32 cellular contexts compared by ENCODE assay signal in the genomic region with DNA sequence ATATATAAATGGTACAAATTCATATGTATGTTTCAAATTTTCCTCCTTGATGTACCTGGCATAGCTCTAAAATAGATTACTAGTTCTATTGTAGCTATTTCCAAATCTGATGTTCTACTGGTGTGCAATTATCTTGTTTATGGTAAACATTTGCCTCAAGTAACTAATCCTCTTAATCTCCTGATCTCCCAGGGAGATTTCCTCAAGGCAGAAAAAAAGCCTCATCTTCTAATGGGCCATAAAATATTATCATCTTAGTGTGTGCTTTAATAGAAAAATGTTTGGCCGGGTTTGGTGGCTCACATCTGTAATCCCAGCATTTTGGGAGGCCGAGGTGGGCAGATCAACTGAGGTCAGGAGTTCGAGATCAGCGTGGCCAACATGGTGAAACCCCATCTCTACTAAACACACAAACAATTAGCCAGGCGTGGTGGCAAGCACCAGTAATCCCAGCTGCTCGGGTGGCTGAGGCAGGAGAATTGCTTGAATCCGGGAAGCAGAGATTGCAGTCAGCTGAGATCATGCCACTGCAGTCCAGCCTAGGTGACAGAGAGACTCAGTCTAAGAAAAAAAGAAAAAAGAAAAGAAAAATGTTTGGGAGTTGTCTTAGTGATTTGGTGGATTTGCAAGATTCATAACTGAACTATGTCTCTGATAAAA.
DNase-seq lines count a peak whose midpoint lies in the region; ATAC-seq, FAIRE-seq and TF ChIP-seq lines count a peak whose summit lies in the region.
"Had no signal": no experiment of that assay in that cellular context is flagged by ENCODE, and none has a peak within 500 bp of the region (broad histone marks: within the 10 kb centered on the region; RNA-seq: fewer than 3 reads in every experiment).

No MANE protein-coding gene starts in this region.

- no peaks in the 10 kb centered on the region for H3K9me3 ChIP-seq in IMR-90 (ENCODE audit: control insufficient read depth, insufficient read depth, low read length)
- H3K9me3 ChIP-seq in astrocyte (ENCODE audit: insufficient read depth, low read depth, low read length): no peaks in the 10 kb centered on the region
- no peaks in the 10 kb centered on the region for H3K9me3 ChIP-seq in smooth muscle cell (replicated peaks; ENCODE audit: low read depth)
- H3K9me3 ChIP-seq in right atrium auricular region: no peaks in the 10 kb centered on the region
- no peaks in the 10 kb centered on the region for H3K9me3 ChIP-seq in kidney (ENCODE audit: control insufficient read depth in 1 of 2, low read length in 2 of 2)
- H3K9me3 ChIP-seq: esophagus squamous epithelium, gastrocnemius medialis, right lobe of liver, suprapubic skin, uterus had no signal

- H3K4me1 ChIP-seq in IMR-90 (ENCODE audit: control insufficient read depth, insufficient read depth, low read length) (no peaks in the 10 kb centered on the region), astrocyte (ENCODE audit: insufficient read depth, low read length) (no peaks in the 10 kb centered on the region), smooth muscle cell (ENCODE audit: low read depth) (no peaks in the 10 kb centered on the region), right atrium auricular region (no peaks in the 10 kb centered on the region), kidney (ENCODE audit: control insufficient read depth in 1 of 2, insufficient read depth in 1 of 2, low read depth in 1 of 2, low read length in 2 of 2) (no peaks in the 10 kb centered on the region)
- H3K4me1 ChIP-seq: esophagus squamous epithelium, gastrocnemius medialis, parathyroid adenoma, right lobe of liver, suprapubic skin, uterus had no signal

- H3K9me3 Mint-ChIP-seq in astrocyte (ENCODE audit: unreplicated experiment): no peaks in the 10 kb centered on the region
- H3K9me3 Mint-ChIP-seq: nephron had no signal

- no peaks in the 10 kb centered on the region for H3K79me1 ChIP-seq in IMR-90 (ENCODE audit: low read depth in 1 of 2, low read length in 2 of 2)

- in situ Hi-C loops in IMR-90 (cut with MboI; ENCODE audit: low sequenced_read_pairs): no loop called here

- H3K4me2 ChIP-seq in IMR-90 (ENCODE audit: low read depth, low read length) (no peak overlapping the region), astrocyte (ENCODE audit: low read length) (no peak overlapping the region), smooth muscle cell (peak overlapping the region; percentile 2)

- H2AFZ ChIP-seq in IMR-90 (replicated peaks; ENCODE audit: low read length, poor library complexity) (no peak overlapping the region), astrocyte (ENCODE audit: low read depth, low read length) (no peak overlapping the region), smooth muscle cell (ENCODE audit: low read depth) (peak overlapping the region; percentile 3)
- H2AFZ ChIP-seq: parathyroid adenoma had no signal

- no peak overlapping the region for H3K4me3 Mint-ChIP-seq in astrocyte (ENCODE audit: unreplicated experiment)
- H3K4me3 Mint-ChIP-seq: activated CD8-positive, alpha-beta T cell treated with anti-CD3 and anti-CD28 coated beads for 36 hours; activated naive CD4-positive, alpha-beta T cell treated with anti-CD3 and anti-CD28 coated beads, Interleukin-2, amount 50 U/mL, for 24 hours; activated T-helper 17 cell treated with anti-CD3 and anti-CD28 coated beads, Interleukin-2, amount 50 U/mL, for 72 hours; CD14-positive monocyte; immature natural killer cell; nephron; stimulated activated naive B cell treated with anti-CD40 and anti-IgM and Interleukin-4, amounts not matched to agents 10 μg/mL and 1 μg/mL and 100 μg/mL, for 72 hours; T-helper 1 cell treated with Interleukin-12 subunit alpha and Interleukin-12 subunit beta and Interleukin-4 antibody, amounts not matched to agents 30 μg/mL and 1 μg/mL, for 36 hours had no signal

- intact Hi-C loops in IMR-90 (cut with micrococcal nuclease): no loop called here
- intact Hi-C loops in kidney (cut with DNase I): no loop called here

- no peak overlapping the region for H4K5ac ChIP-seq in IMR-90 (ENCODE audit: low read depth, low read length)

- CTCF ChIA-PET in IMR-90 (lab: Yijun Ruan, JAX): no interaction called here

- TF ChIP-seq CTCF in IMR-90 (conservative IDR thresholded peaks at IDR 0.05; ENCODE audit: low read depth, low read length) (no peak), astrocyte (IDR thresholded peaks at IDR 0.05; ENCODE audit: insufficient read depth, low read depth, low read length) (no peak), smooth muscle cell (IDR thresholded peaks at IDR 0.05; ENCODE audit: borderline replicate concordance, insufficient read depth, poor library complexity, severe bottlenecking) (no peak), right atrium auricular region (IDR thresholded peaks at IDR 0.05) (no peak), kidney (IDR thresholded peaks at IDR 0.05; ENCODE audit: borderline replicate concordance, extremely low read depth, insufficient read depth) (no peak)

- H3K14ac ChIP-seq in IMR-90 (replicated peaks; ENCODE audit: low read depth, low read length): no peak overlapping the region

- H4K8ac ChIP-seq in IMR-90 (ENCODE audit: low read depth in 2 of 2, low read length in 2 of 2): no peak overlapping the region

- H3K36me3 ChIP-seq in IMR-90 (ENCODE audit: control insufficient read depth, insufficient read depth, low read length): no peaks in the 10 kb centered on the region
- H3K36me3 ChIP-seq in astrocyte (ENCODE audit: insufficient read depth, low read length): no peaks in the 10 kb centered on the region
- no peaks in the 10 kb centered on the region for H3K36me3 ChIP-seq in smooth muscle cell (ENCODE audit: low read depth)
- no peaks in the 10 kb centered on the region for H3K36me3 ChIP-seq in right atrium auricular region
- H3K36me3 ChIP-seq in kidney (ENCODE audit: control insufficient read depth in 1 of 2, insufficient read depth in 2 of 2, low read length in 2 of 2): no peaks in the 10 kb centered on the region
- H3K36me3 ChIP-seq: esophagus squamous epithelium, gastrocnemius medialis, right lobe of liver, suprapubic skin, uterus had no signal

- no peaks in the 10 kb centered on the region for H3F3A ChIP-seq in smooth muscle cell (ENCODE audit: low read depth)

- no peak for TF ChIP-seq POLR2A in IMR-90 (IDR thresholded peaks at IDR 0.05; ENCODE audit: low read depth, low read length)

- H3K18ac ChIP-seq in IMR-90 (ENCODE audit: low read depth, low read length): no peak overlapping the region

- H2AK5ac ChIP-seq in IMR-90 (ENCODE audit: low read depth, low read length): no peak overlapping the region

- H2BK15ac ChIP-seq in IMR-90 (ENCODE audit: low read depth, low read length): no peak overlapping the region

- H4K20me1 ChIP-seq in IMR-90 (ENCODE audit: insufficient read depth, low read length) (no peaks in the 10 kb centered on the region), astrocyte (ENCODE audit: insufficient read depth, low read length) (no peaks in the 10 kb centered on the region), smooth muscle cell (ENCODE audit: low read depth) (no peaks in the 10 kb centered on the region)

- FAIRE-seq in astrocyte (lab: Jason Lieb, UNC): no peak
- FAIRE-seq in kidney (lab: Jason Lieb, UNC): no peak
- FAIRE-seq: GM12892, TTC549 had no signal

- no peak overlapping the region for H2BK20ac ChIP-seq in IMR-90 (ENCODE audit: low read depth, low read length)

- no CpG with 5 or more reads among the region's 7 CpGs for WGBS in IMR-90 (ENCODE audit: extremely low coverage in 2 of 2, insufficient read length in 1 of 2), 2 experiments
- WGBS in smooth muscle cell (ENCODE audit: low lambda C conversion rate): 15% methylated on average over 7 of the region's 7 CpGs

- no peak overlapping the region for H3K9ac ChIP-seq in IMR-90 (ENCODE audit: low read depth, low read length)
- no peak overlapping the region for H3K9ac ChIP-seq in astrocyte (ENCODE audit: low read length)
- no peak overlapping the region for H3K9ac ChIP-seq in smooth muscle cell (ENCODE audit: low read depth)
- H3K9ac ChIP-seq in kidney (ENCODE audit: low read length in 2 of 2): no peak overlapping the region
- H3K9ac ChIP-seq: parathyroid adenoma had no signal

- no peaks in the 10 kb centered on the region for H3K27me3 Mint-ChIP-seq in astrocyte (ENCODE audit: low read depth, unreplicated experiment)
- H3K27me3 Mint-ChIP-seq: activated CD8-positive, alpha-beta T cell treated with anti-CD3 and anti-CD28 coated beads for 36 hours; activated naive CD4-positive, alpha-beta T cell treated with anti-CD3 and anti-CD28 coated beads, Interleukin-2, amount 50 U/mL, for 24 hours; activated T-helper 17 cell treated with anti-CD3 and anti-CD28 coated beads, Interleukin-2, amount 50 U/mL, for 72 hours; stimulated activated naive B cell treated with anti-CD40 and anti-IgM and Interleukin-4, amounts not matched to agents 10 μg/mL and 1 μg/mL and 100 μg/mL, for 72 hours had no signal

- no peak overlapping the region for H3K23ac ChIP-seq in IMR-90 (ENCODE audit: low read depth, low read length)

- H4K91ac ChIP-seq in IMR-90 (ENCODE audit: insufficient read depth, low read depth, low read length): no peak overlapping the region

- H2BK120ac ChIP-seq in IMR-90 (ENCODE audit: low read depth, low read length): no peak overlapping the region

- H3K27me3 ChIP-seq in IMR-90 (ENCODE audit: control insufficient read depth, insufficient read depth, low read length) (no peaks in the 10 kb centered on the region), astrocyte (ENCODE audit: insufficient read depth, low read length) (no peaks in the 10 kb centered on the region), smooth muscle cell (ENCODE audit: low read depth) (no peaks in the 10 kb centered on the region), right atrium auricular region (no peaks in the 10 kb centered on the region)
- H3K27me3 ChIP-seq: esophagus squamous epithelium, gastrocnemius medialis, right lobe of liver, suprapubic skin, uterus had no signal

- ATAC-seq in IMR-90 (ENCODE audit: low read depth) (peak; percentile 37; the same call in 1 of the 2 replicates), HG03460 (IDR thresholded peaks at IDR 0.05; ENCODE audit: unreplicated experiment) (no peak)
- ATAC-seq: activated CD4-positive, CD25-positive, alpha-beta regulatory T cell treated with anti-CD3 and anti-CD28 coated beads, Interleukin-2, amount 50 U/mL, for 24 hours; activated CD8-positive, alpha-beta T cell treated with anti-CD3 and anti-CD28 coated beads for 36 hours; activated T-helper 17 cell treated with anti-CD3 and anti-CD28 coated beads, Interleukin-2, amount 50 U/mL, for 72 hours; gastrocnemius medialis; right lobe of liver; stimulated activated naive B cell treated with anti-CD40 and anti-IgM and Interleukin-4, amounts not matched to agents 10 μg/mL and 1 μg/mL and 100 μg/mL, for 72 hours had no signal

- no peak overlapping the region for H2BK5ac ChIP-seq in IMR-90 (ENCODE audit: low read depth, low read length, poor library complexity, severe bottlenecking)

- H3K9me1 ChIP-seq in IMR-90 (ENCODE audit: insufficient read depth, low read length): no peaks in the 10 kb centered on the region

- no peak for DNase-seq in IMR-90
- DNase-seq in astrocyte (ENCODE audit: low read depth): peak; percentile 0
- DNase-seq in kidney tubule cell (ENCODE audit: low spot score): peak; percentile 36
- DNase-seq in smooth muscle cell (lab: John Stamatoyannopoulos, UW; ENCODE audit: unreplicated experiment): no peak
- no peak for DNase-seq in right atrium auricular region (ENCODE audit: low spot score)
- DNase-seq in kidney: no peak
- DNase-seq: activated CD8-positive, alpha-beta T cell treated with anti-CD3 and anti-CD28 coated beads for 36 hours; EL; esophagus squamous epithelium; gastrocnemius medialis; H7; hypothalamus; immature natural killer cell; NCI-H1092 treated with DMSO at 0.1 percent for 48 hours; NCI-H187; NCI-H2171; NCI-H524; right lobe of liver; stimulated activated CD4-positive, alpha-beta T cell treated with anti-CD3 and anti-CD28 coated beads, Interleukin-4, amount 100 ng/mL, for 4 hours; stimulated activated naive B cell treated with anti-CD40 and anti-IgM and Interleukin-4, amounts not matched to agents 10 μg/mL and 1 μg/mL and 100 μg/mL, for 72 hours; uterus had no signal

- H3K56ac ChIP-seq in IMR-90 (ENCODE audit: extremely low read depth, insufficient read depth, low read length): no peak overlapping the region

- H3K27ac Mint-ChIP-seq in astrocyte (ENCODE audit: unreplicated experiment): peak overlapping the region; percentile 75
- H3K27ac Mint-ChIP-seq: activated CD8-positive, alpha-beta T cell treated with anti-CD3 and anti-CD28 coated beads for 36 hours; activated naive CD4-positive, alpha-beta T cell treated with anti-CD3 and anti-CD28 coated beads, Interleukin-2, amount 50 U/mL, for 24 hours; activated T-helper 17 cell treated with anti-CD3 and anti-CD28 coated beads, Interleukin-2, amount 50 U/mL, for 72 hours; CD14-positive monocyte; immature natural killer cell; nephron; stimulated activated naive B cell treated with anti-CD40 and anti-IgM and Interleukin-4, amounts not matched to agents 10 μg/mL and 1 μg/mL and 100 μg/mL, for 72 hours; T-helper 1 cell treated with Interleukin-12 subunit alpha and Interleukin-12 subunit beta and Interleukin-4 antibody, amounts not matched to agents 30 μg/mL and 1 μg/mL, for 36 hours had no signal

- no peaks in the 10 kb centered on the region for H3K36me3 Mint-ChIP-seq in astrocyte (ENCODE audit: low read depth, unreplicated experiment)
- H3K36me3 Mint-ChIP-seq: activated naive CD4-positive, alpha-beta T cell treated with anti-CD3 and anti-CD28 coated beads, Interleukin-2, amount 50 U/mL, for 24 hours; CD14-positive monocyte; immature natural killer cell; stimulated activated naive B cell treated with anti-CD40 and anti-IgM and Interleukin-4, amounts not matched to agents 10 μg/mL and 1 μg/mL and 100 μg/mL, for 72 hours had no signal

- no peak overlapping the region for H3K27ac ChIP-seq in IMR-90 (ENCODE audit: insufficient read depth, low read length)
- H3K27ac ChIP-seq in astrocyte (ENCODE audit: low read depth, low read length): no peak overlapping the region
- H3K27ac ChIP-seq in smooth muscle cell (ENCODE audit: low read depth): no peak overlapping the region
- no peak overlapping the region for H3K27ac ChIP-seq in right atrium auricular region
- H3K27ac ChIP-seq in kidney (ENCODE audit: low read depth in 2 of 2, low read length in 2 of 2): no peak overlapping the region
- H3K27ac ChIP-seq: esophagus squamous epithelium, gastrocnemius medialis, parathyroid adenoma, right lobe of liver, suprapubic skin, uterus had no signal

- no TSS peak for BruUV-seq in IMR-90 (replicated peaks; lab: Mats Ljungman, UMichigan)

- no peak overlapping the region for H2AK9ac ChIP-seq in IMR-90 (replicated peaks; ENCODE audit: low read depth, low read length, poor library complexity)

- TF ChIP-seq RAD21 in IMR-90 (IDR thresholded peaks at IDR 0.05; ENCODE audit: low read length): no peak

- peaks cover 2% of the 10 kb centered on the region for H3K4me1 Mint-ChIP-seq in astrocyte (ENCODE audit: low read depth, unreplicated experiment)
- H3K4me1 Mint-ChIP-seq: activated naive CD4-positive, alpha-beta T cell treated with anti-CD3 and anti-CD28 coated beads, Interleukin-2, amount 50 U/mL, for 24 hours; activated T-helper 17 cell treated with anti-CD3 and anti-CD28 coated beads, Interleukin-2, amount 50 U/mL, for 72 hours; CD14-positive monocyte; immature natural killer cell; nephron; stimulated activated naive B cell treated with anti-CD40 and anti-IgM and Interleukin-4, amounts not matched to agents 10 μg/mL and 1 μg/mL and 100 μg/mL, for 72 hours had no signal

- POLR2A ChIA-PET in IMR-90 (lab: Charles Lee; ENCODE audit: unreplicated experiment): no interaction called here

- H3K79me2 ChIP-seq in astrocyte (ENCODE audit: insufficient read depth, low read length): no peaks in the 10 kb centered on the region
- no peaks in the 10 kb centered on the region for H3K79me2 ChIP-seq in smooth muscle cell (ENCODE audit: low read depth)
- H3K79me2 ChIP-seq: parathyroid adenoma had no signal

- dilution Hi-C loops in IMR-90 (cut with HindIII; ENCODE audit: low sequenced_read_pairs, unreplicated experiment): no loop called here

- H3K4me3 ChIP-seq in IMR-90 (ENCODE audit: insufficient read depth, low read depth, low read length) (no peak overlapping the region), astrocyte (ENCODE audit: insufficient read depth, low read depth, low read length) (no peak overlapping the region), smooth muscle cell (no peak overlapping the region), right atrium auricular region (no peak overlapping the region), kidney (ENCODE audit: low read length in 2 of 2) (no peak overlapping the region)
- H3K4me3 ChIP-seq: esophagus squamous epithelium, gastrocnemius medialis, right lobe of liver, suprapubic skin, uterus had no signal

- no peak overlapping the region for H3K4ac ChIP-seq in IMR-90 (ENCODE audit: low read depth, low read length)

Comparison
In these comparisons a context has a peak if more than half of its experiments do, and no peak if none do; other contexts are left out.
1. DNase-seq: peak in astrocyte (single experiment) and kidney tubule cell (single experiment); none in IMR-90 (single experiment), smooth muscle cell (single experiment), right atrium auricular region (single experiment) and kidney (single experiment).